Comparison of ENCODE assay signal across 20 cellular contexts in genomic region chr7:20954711-20955641, GRCh38.
"Had no signal": no experiment of that assay in that cellular context is flagged by ENCODE, and none has a peak within 500 bp of the region (broad histone marks: within the 10 kb centered on the region; RNA-seq: fewer than 3 reads in every experiment).

No MANE protein-coding gene starts in this region.

- ATAC-seq: activated CD4-positive, alpha-beta T cell treated with anti-CD3 and anti-CD28 coated beads for 36 hours; activated CD8-positive, alpha-beta T cell treated with anti-CD3 and anti-CD28 coated beads for 36 hours; activated T-cell treated with anti-CD3 and anti-CD28 coated beads, Interleukin-2, amount 50 U/mL, for 72 hours; gastrocnemius medialis; heart right ventricle; natural killer cell treated with Interleukin-12 subunit alpha and Interleukin-12 subunit beta and Interleukin-15 and Interleukin-18, amount 100 ng/mL, for 72 hours; sciatic nerve had no signal

- H3K4me3 ChIP-seq: ascending aorta, colonic mucosa, gastrocnemius medialis, heart right ventricle, lung, prostate gland had no signal

- H3K9me3 ChIP-seq: ascending aorta, colonic mucosa, gastrocnemius medialis, prostate gland had no signal

- H3K36me3 ChIP-seq: ascending aorta, colonic mucosa, gastrocnemius medialis, heart right ventricle, prostate gland had no signal

- FAIRE-seq: endothelial cell of umbilical vein had no signal

- H3K27ac ChIP-seq: ascending aorta, colonic mucosa, gastrocnemius medialis, heart right ventricle, prostate gland had no signal

- DNase-seq: activated CD4-positive, alpha-beta T cell treated with anti-CD3 and anti-CD28 coated beads for 36 hours; activated CD8-positive, alpha-beta memory T cell treated with anti-CD3 and anti-CD28 coated beads, Interleukin-2, amount 50 U/mL, for 4 hours; activated CD8-positive, alpha-beta T cell treated with anti-CD3 and anti-CD28 coated beads for 36 hours; activated gamma-delta T cell treated with Interleukin-2 at 50 U/mL for 16 hours; activated naive CD8-positive, alpha-beta T cell treated with anti-CD3 and anti-CD28 coated beads, Interleukin-2, amount 10 ng/mL, durations not matched to agents 7 days and 5 days; activated T-cell treated with anti-CD3 and anti-CD28 coated beads, Interleukin-2, amount 50 U/mL, for 72 hours; colonic mucosa; gastrocnemius medialis; heart right ventricle; occipital lobe; stimulated activated CD4-positive, alpha-beta T cell treated with anti-CD3 and anti-CD28 coated beads, Interleukin-12 subunit alpha, Interleukin-12 subunit beta, amount 100 ng/mL, for 4 hours; stimulated activated naive CD4-positive, alpha-beta T cell; substantia nigra; trophoblast cell had no signal

- H3K27me3 ChIP-seq: ascending aorta, colonic mucosa, gastrocnemius medialis, heart right ventricle had no signal

- H3K4me1 ChIP-seq: ascending aorta, colonic mucosa, gastrocnemius medialis, heart right ventricle had no signal
